Comparison of ENCODE assay signal across 24 cellular contexts in genomic region chr20:31749223-31749622, GRCh38.
"Had no signal": no experiment of that assay in that cellular context is flagged by ENCODE, and none has a peak within 500 bp of the region (broad histone marks: within the 10 kb centered on the region; RNA-seq: fewer than 3 reads in every experiment).

No MANE protein-coding gene starts in this region.

- H2AFZ ChIP-seq: parathyroid adenoma had no signal

- H3K4me1 ChIP-seq: parathyroid adenoma, right atrium auricular region, sigmoid colon, testis, tibial nerve, upper lobe of right lung, uterus had no signal

- ATAC-seq: effector memory CD8-positive, alpha-beta T cell; left ventricle myocardium superior; mucosa of descending colon; natural killer cell treated with Interleukin-12 subunit alpha and Interleukin-12 subunit beta and Interleukin-15 and Interleukin-18, amount 100 ng/mL, for 72 hours; stimulated activated memory B cell treated with anti-CD40 and anti-IgM and Interleukin-4, amounts not matched to agents 10 μg/mL and 1 μg/mL and 100 μg/mL, for 72 hours; stimulated activated naive CD8-positive, alpha-beta T cell treated with anti-CD3 and anti-CD28 coated beads, Interleukin-15, Interleukin-2, amounts not matched to agents 100 U/mL and 50 U/mL, for 24 hours; upper lobe of right lung had no signal

- H3K79me2 ChIP-seq: parathyroid adenoma had no signal

- H3K9ac ChIP-seq: parathyroid adenoma had no signal

- H3K27me3 ChIP-seq: neutrophil, right atrium auricular region, sigmoid colon, testis, tibial nerve, upper lobe of right lung, uterus had no signal

- DNase-seq: cortex of kidney; effector memory CD8-positive, alpha-beta T cell; erythroblast; head of caudate nucleus; left ventricle myocardium superior; mucosa of descending colon; naive B cell; sigmoid colon; stimulated activated CD4-positive, alpha-beta T cell treated with anti-CD3 and anti-CD28 coated beads, Interleukin-4, amount 100 ng/mL, for 4 hours; stimulated activated naive CD8-positive, alpha-beta T cell treated with anti-CD3 and anti-CD28 coated beads, Interleukin-15, Interleukin-2, amounts not matched to agents 100 U/mL and 50 U/mL, for 24 hours; substantia nigra; testis; upper lobe of right lung; uterus had no signal

- H3K4me3 ChIP-seq: lung, mucosa of descending colon, right atrium auricular region, sigmoid colon, testis, tibial nerve, upper lobe of right lung, uterus had no signal

- FAIRE-seq: endometrium, frontal cortex, keratinocyte had no signal

- H3K27ac ChIP-seq: neutrophil, parathyroid adenoma, right atrium auricular region, sigmoid colon, testis, tibial nerve, upper lobe of right lung, uterus had no signal

- H3K9me3 ChIP-seq: mucosa of descending colon, neutrophil, right atrium auricular region, sigmoid colon, testis, tibial nerve, upper lobe of right lung, uterus had no signal

- H3K36me3 ChIP-seq: neutrophil, right atrium auricular region, sigmoid colon, tibial nerve, upper lobe of right lung, uterus had no signal
